15 cellular contexts compared by ENCODE assay signal in the genomic region with DNA sequence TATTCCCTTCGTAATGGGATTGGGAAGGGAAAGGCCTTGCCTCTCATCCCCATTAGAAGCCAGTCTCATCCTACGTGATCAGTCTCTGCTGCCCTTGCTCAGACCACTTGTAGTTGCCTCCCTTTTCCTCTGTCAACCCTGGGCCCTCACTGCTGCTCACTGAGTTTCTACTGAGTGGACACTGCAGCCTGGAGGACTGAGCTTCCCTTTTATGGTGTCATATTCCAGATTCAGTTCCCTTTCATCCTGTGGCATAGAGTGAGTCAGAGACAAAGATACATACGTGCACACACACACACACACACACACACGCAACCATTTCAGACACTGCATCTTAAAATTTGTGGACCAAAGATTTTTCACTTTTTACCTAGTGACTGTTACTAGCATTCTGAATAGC. TPM values are rescaled to one million over a fixed set of nuclear protein-coding genes. Genes with fewer than 3 reads are reported as not detected.
DNase-seq lines count a peak whose midpoint lies in the region; ATAC-seq and TF ChIP-seq lines count a peak whose summit lies in the region.
"Had no signal": no experiment of that assay in that cellular context is flagged by ENCODE, and none has a peak within 500 bp of the region (broad histone marks: within the 10 kb centered on the region; RNA-seq: fewer than 3 reads in every experiment).

No MANE protein-coding gene starts in this region.

- H3K36me3 ChIP-seq in lower lobe of right lung (peaks cover 82% of the 10 kb centered on the region), MM.1S (replicated peaks; ENCODE audit: insufficient read depth, low read length) (no peaks in the 10 kb centered on the region)

- H3K27me3 ChIP-seq in lower lobe of right lung (ENCODE audit: low read depth) (no peaks in the 10 kb centered on the region), MM.1S (replicated peaks; ENCODE audit: insufficient read depth, low read length) (no peaks in the 10 kb centered on the region)
- H3K27me3 ChIP-seq: gastroesophageal sphincter, tibial nerve had no signal

- no peak overlapping the region for H2AFZ ChIP-seq in MM.1S (ENCODE audit: low read length)

- DNase-seq in CD1c-positive myeloid dendritic cell (ENCODE audit: extremely low spot score) (peak; percentile 92), Kasumi-1 (lab: John Stamatoyannopoulos, UW) (peak; percentile 9 to 14), chondrocyte (ENCODE audit: low spot score) (no peak), lower lobe of right lung (no peak), GM03348 (ENCODE audit: low spot score) (no peak), NCI-H1048 (lab: John Stamatoyannopoulos, UW) (no peak), omental fat pad (ENCODE audit: low spot score) (no peak), MM.1S (no peak)
- DNase-seq: activated CD8-positive, alpha-beta memory T cell treated with anti-CD3 and anti-CD28 coated beads for 24 hours; mesendoderm; NCI-H1105; T-cell had no signal

- H3K4me3 ChIP-seq in lower lobe of right lung = no peak overlapping the region
- H3K4me3 ChIP-seq in MM.1S (ENCODE audit: low read length) = no peak overlapping the region
- H3K4me3 ChIP-seq: gastroesophageal sphincter, tibial nerve had no signal

- no peaks in the 10 kb centered on the region for H3K9me3 Mint-ChIP-seq in chondrocyte (ENCODE audit: low read depth)
- H3K9me3 Mint-ChIP-seq: T-cell had no signal

- TF ChIP-seq CTCF in chondrocyte (IDR thresholded peaks at IDR 0.05) (no peak), lower lobe of right lung (IDR thresholded peaks at IDR 0.05) (no peak), omental fat pad (IDR thresholded peaks at IDR 0.05) (no peak), MM.1S (IDR thresholded peaks at IDR 0.05; ENCODE audit: low read length) (no peak)

- H3K27me3 Mint-ChIP-seq in chondrocyte (ENCODE audit: low read depth) = no peaks in the 10 kb centered on the region
- H3K27me3 Mint-ChIP-seq: T-cell had no signal

- H4K20me1 ChIP-seq in MM.1S (ENCODE audit: insufficient read depth, low read length) = no peaks in the 10 kb centered on the region

- H3K36me3 Mint-ChIP-seq in chondrocyte (ENCODE audit: low read depth) = peaks cover 31% of the 10 kb centered on the region

- H3K9me3 ChIP-seq in lower lobe of right lung (no peaks in the 10 kb centered on the region), MM.1S (replicated peaks; ENCODE audit: insufficient read depth, low read length) (no peaks in the 10 kb centered on the region)
- H3K9me3 ChIP-seq: gastroesophageal sphincter, tibial nerve had no signal

- ATAC-seq in lower lobe of right lung (peak; percentile 59 to 90), omental fat pad (ENCODE audit: low FRiP score) (no peak)
- ATAC-seq: gastroesophageal sphincter, T-cell had no signal

- no peaks in the 10 kb centered on the region for H3K9me2 ChIP-seq in MM.1S (replicated peaks; ENCODE audit: insufficient read depth, low read length)

- H3K79me2 ChIP-seq in MM.1S (ENCODE audit: low read length) = no peaks in the 10 kb centered on the region

- H3K4me1 Mint-ChIP-seq in chondrocyte (ENCODE audit: low read depth) = peaks cover 31% of the 10 kb centered on the region

- no peak overlapping the region for H3K4me2 ChIP-seq in MM.1S (ENCODE audit: low read depth, low read length)

- peak overlapping the region; percentile 90 for H3K27ac Mint-ChIP-seq in chondrocyte (ENCODE audit: unreplicated experiment)
- H3K27ac Mint-ChIP-seq: T-cell had no signal

- H3K4me3 Mint-ChIP-seq in chondrocyte (ENCODE audit: unreplicated experiment) = no peak overlapping the region
- H3K4me3 Mint-ChIP-seq: T-cell had no signal

- intact Hi-C loops in lower lobe of right lung (cut with DNase I) = no loop called here

- H3K9ac ChIP-seq in MM.1S (ENCODE audit: low read length) = no peak overlapping the region

- H3K27ac ChIP-seq in lower lobe of right lung (no peak overlapping the region), MM.1S (ENCODE audit: low read length) (no peak overlapping the region)
- H3K27ac ChIP-seq: gastroesophageal sphincter, HL-60, tibial nerve had no signal

- H3K4me1 ChIP-seq in lower lobe of right lung (no peaks in the 10 kb centered on the region), MM.1S (ENCODE audit: low read length) (no peaks in the 10 kb centered on the region)
- H3K4me1 ChIP-seq: gastroesophageal sphincter had no signal

- no peaks in the 10 kb centered on the region for H3F3A ChIP-seq in MM.1S (ENCODE audit: insufficient read depth, low read length)

RNA-seq across cellular contexts. Expression of a gene that starts 56.6 kb away (rescaled TPM):
- total RNA-seq in chondrocyte (22.4 to 30.4 TPM (median 23.8 TPM) in 3 replicates), lower lobe of right lung (21.9 TPM), omental fat pad (10 to 100 TPM; 23.3 to 34.7 (median 29.8) TPM)

Comparison
In these comparisons a context has a peak if more than half of its experiments do, and no peak if none do; other contexts are left out.
1. DNase-seq: peak in CD1c-positive myeloid dendritic cell (single experiment) and Kasumi-1 (2 of 2); none in chondrocyte (single experiment), lower lobe of right lung (single experiment), GM03348 (single experiment), NCI-H1048 (single experiment), omental fat pad (single experiment) and MM.1S (single experiment).